ENCODE assay signal across 20 cellular contexts in genomic region chr14:89695846-89696245, GRCh38.
DNase-seq lines count a peak whose midpoint lies in the region; ATAC-seq lines count a peak whose summit lies in the region.
"Had no signal": no experiment of that assay in that cellular context is flagged by ENCODE, and none has a peak within 500 bp of the region (broad histone marks: within the 10 kb centered on the region; RNA-seq: fewer than 3 reads in every experiment).

No MANE protein-coding gene starts in this region.

- H3K4ac ChIP-seq in trophoblast cell (ENCODE audit: low read depth, low read length) = no peak overlapping the region

- H3K27ac ChIP-seq in trophoblast cell (ENCODE audit: low read depth, low read length) = peak overlapping the region; percentile 85
- H3K27ac ChIP-seq: BLaER1, C4-2B had no signal

- peaks cover 2 to 7% of the 10 kb centered on the region in 2 experiments for H3K4me1 ChIP-seq in trophoblast cell (ENCODE audit: control insufficient read depth in 1 of 2, insufficient read depth in 2 of 2, low read length in 2 of 2)
- H3K4me1 ChIP-seq: Caco-2 had no signal

- H3K14ac ChIP-seq in trophoblast cell (ENCODE audit: low read length) = peak overlapping the region; percentile 57

- no peaks in the 10 kb centered on the region for H3K27me3 Mint-ChIP-seq in naive B cell
- H3K27me3 Mint-ChIP-seq: B cell; CD4-positive, CD25-positive, alpha-beta regulatory T cell had no signal

- H2BK5ac ChIP-seq in trophoblast cell (ENCODE audit: low read depth, low read length, poor library complexity) = peak overlapping the region; percentile 61

- H3K4me2 ChIP-seq in trophoblast cell (ENCODE audit: low read length) = peak overlapping the region; percentile 20
- H3K4me2 ChIP-seq: BLaER1 had no signal

- peaks cover 0 to 5% of the 10 kb centered on the region in 2 donors for H3K36me3 Mint-ChIP-seq in naive B cell
- H3K36me3 Mint-ChIP-seq: CD4-positive, CD25-positive, alpha-beta regulatory T cell; CD8-positive, alpha-beta T cell had no signal

- H2BK120ac ChIP-seq in trophoblast cell (ENCODE audit: insufficient read depth, low read length, poor library complexity) = peak overlapping the region; percentile 31

- H3K79me2 ChIP-seq in trophoblast cell (ENCODE audit: control insufficient read depth, insufficient read depth, low read length, poor library complexity) = no peaks in the 10 kb centered on the region

- H3K23ac ChIP-seq in trophoblast cell (ENCODE audit: low read length) = no peak overlapping the region

- peaks cover 4% of the 10 kb centered on the region for H3K79me1 ChIP-seq in trophoblast cell (ENCODE audit: low read length)

- no peaks in the 10 kb centered on the region for H3K27me3 ChIP-seq in trophoblast cell (ENCODE audit: insufficient read depth, low read length)
- H3K27me3 ChIP-seq: BLaER1 had no signal

- H4K91ac ChIP-seq in trophoblast cell (ENCODE audit: low read depth, low read length) = no peak overlapping the region

- H3K36me3 ChIP-seq in trophoblast cell (ENCODE audit: control insufficient read depth in 1 of 2, insufficient read depth in 2 of 2, low read length in 2 of 2) = no peaks in the 10 kb centered on the region
- H3K36me3 ChIP-seq: BLaER1 had no signal

- H3K4me3 Mint-ChIP-seq in naive B cell = no peak overlapping the region
- H3K4me3 Mint-ChIP-seq: B cell; CD8-positive, alpha-beta T cell had no signal

- peaks cover 0 to 4% (median 2%) of the 10 kb centered on the region in 7 donors for H3K9me3 Mint-ChIP-seq in naive B cell
- H3K9me3 Mint-ChIP-seq: CD8-positive, alpha-beta T cell had no signal

- H4K8ac ChIP-seq in trophoblast cell (ENCODE audit: low read depth, low read length) = no peak overlapping the region

- H3K27ac Mint-ChIP-seq in naive B cell = peak overlapping the region in 4 of 6 donors; percentile 8 to 80 (median 48)
- H3K27ac Mint-ChIP-seq: B cell; CD4-positive, CD25-positive, alpha-beta regulatory T cell; CD8-positive, alpha-beta T cell had no signal

- no CpG with 5 or more reads among the region's 2 CpGs for WGBS in trophoblast cell (ENCODE audit: extremely low coverage, insufficient coverage, insufficient read length)

- no peak overlapping the region for H3K4me3 ChIP-seq in trophoblast cell (ENCODE audit: low read depth, low read length)
- H3K4me3 ChIP-seq: BLaER1, GM12878 had no signal

- no peak overlapping the region for H2AK5ac ChIP-seq in trophoblast cell (ENCODE audit: low read length)

- DNase-seq in ELF-1 (ENCODE audit: low read depth, low spot score) (peak; percentile 54), islet precursor cell (peak; percentile 72), naive B cell (no peak), trophoblast cell (no peak), inferior parietal cortex (ENCODE audit: extremely low spot score) (no peak)
- DNase-seq: Caco-2; CD4-positive, CD25-positive, alpha-beta regulatory T cell; CD8-positive, alpha-beta T cell; DMS153; DND-41; GDM1; H7; HCEC 1CT had no signal

- no peak for ATAC-seq in naive B cell (ENCODE audit: low read depth in 2 of 2)
- no peak for ATAC-seq in GM18520 (IDR thresholded peaks at IDR 0.05; ENCODE audit: unreplicated experiment)
- ATAC-seq in HG02623 (IDR thresholded peaks at IDR 0.05; ENCODE audit: unreplicated experiment) = no peak
- ATAC-seq in GM19324 (IDR thresholded peaks at IDR 0.05; ENCODE audit: low FRiP score, unreplicated experiment) = no peak
- ATAC-seq: CD8-positive, alpha-beta T cell; GM12878 had no signal

- H3K9ac ChIP-seq in trophoblast cell (ENCODE audit: low read length) = no peak overlapping the region
- H3K9ac ChIP-seq: BLaER1 had no signal

- H2AFZ ChIP-seq in trophoblast cell (ENCODE audit: insufficient read depth, low read length, poor library complexity) = no peak overlapping the region

- peak overlapping the region; percentile 96 for H2BK12ac ChIP-seq in trophoblast cell (ENCODE audit: low read length)

- H3K4me1 Mint-ChIP-seq in naive B cell = peaks cover 0 to 5% (median 0%) of the 10 kb centered on the region in 3 donors

- H3K18ac ChIP-seq in trophoblast cell (ENCODE audit: low read length) = peak overlapping the region; percentile 93

- H3K9me3 ChIP-seq in trophoblast cell (ENCODE audit: insufficient read depth, low read depth, low read length) = peaks cover 1% of the 10 kb centered on the region
- H3K9me3 ChIP-seq: Caco-2 had no signal

- no peak overlapping the region for H4K12ac ChIP-seq in trophoblast cell (ENCODE audit: low read depth, low read length)

Comparison
In these comparisons a context has a peak if more than half of its experiments do, and no peak if none do; other contexts are left out.
1. DNase-seq: peak in ELF-1 (single experiment) and islet precursor cell (single experiment); none in naive B cell (single experiment), trophoblast cell (0 of 2) and inferior parietal cortex (single experiment).